ENCODE assay signal across 29 cellular contexts in genomic region chr2:72985891-72986683, GRCh38.
DNase-seq lines count a peak whose midpoint lies in the region; ATAC-seq, FAIRE-seq and TF ChIP-seq lines count a peak whose summit lies in the region.
"Had no signal": no experiment of that assay in that cellular context is flagged by ENCODE, and none has a peak within 500 bp of the region (broad histone marks: within the 10 kb centered on the region; RNA-seq: fewer than 3 reads in every experiment).

No MANE protein-coding gene starts in this region.

- H3K27ac ChIP-seq in Panc1 (ENCODE audit: low read length) (no peak overlapping the region), right lobe of liver (peak overlapping the region; percentile 62 to 91 (median 72)), small intestine (ENCODE audit: low read depth in 1 of 2, low read length in 1 of 2) (no peak overlapping the region)
- H3K27ac ChIP-seq: epithelial cell of prostate, prostate gland, transverse colon, WERI-Rb-1 had no signal

- TSS peak; percentile 26 for BruUV-seq in Panc1 (replicated peaks; lab: Mats Ljungman, UMichigan)

- H3K9me3 Mint-ChIP-seq in chondrocyte (ENCODE audit: low read depth), result no peaks in the 10 kb centered on the region
- H3K9me3 Mint-ChIP-seq: activated CD4-positive, alpha-beta T cell treated with anti-CD3 and anti-CD28 coated beads, Interleukin-2, amount 10 ng/mL, durations not matched to agents 24 days and 14 days; activated naive CD8-positive, alpha-beta T cell treated with anti-CD3 and anti-CD28 coated beads, Interleukin-2, amount 50 U/mL, for 24 hours; activated T-cell treated with anti-CD3 and anti-CD28 coated beads, Interleukin-2, amount 50 U/mL, for 4 hours; brain; neural crest cell had no signal

- no peak overlapping the region for H3K4me3 Mint-ChIP-seq in chondrocyte (ENCODE audit: unreplicated experiment)
- H3K4me3 Mint-ChIP-seq: activated CD4-positive, alpha-beta T cell treated with anti-CD3 and anti-CD28 coated beads, Interleukin-2, amount 10 ng/mL, durations not matched to agents 24 days and 14 days; activated naive CD8-positive, alpha-beta T cell treated with anti-CD3 and anti-CD28 coated beads, Interleukin-2, amount 50 U/mL, for 24 hours; activated T-cell treated with anti-CD3 and anti-CD28 coated beads, Interleukin-2, amount 50 U/mL, for 4 hours; brain; neural crest cell had no signal

- no peak overlapping the region for H3K4me3 ChIP-seq in Panc1 (ENCODE audit: low read depth in 2 of 2, low read length in 2 of 2)
- no peak overlapping the region for H3K4me3 ChIP-seq in right lobe of liver
- no peak overlapping the region for H3K4me3 ChIP-seq in small intestine (ENCODE audit: low read depth in 1 of 2, low read length in 2 of 2)
- H3K4me3 ChIP-seq: prostate gland, transverse colon had no signal

- CTCF ChIA-PET in Panc1 (lab: Charles Lee), result no interaction called here

- TF ChIP-seq CTCF in Panc1 (IDR thresholded peaks at IDR 0.05) (no peak), chondrocyte (IDR thresholded peaks at IDR 0.05) (no peak), right lobe of liver (IDR thresholded peaks at IDR 0.05) (no peak)

- no peak for TF ChIP-seq POLR2A in right lobe of liver (IDR thresholded peaks at IDR 0.05)

- POLR2A ChIA-PET in Panc1 (lab: Charles Lee), result no interaction called here

- DNase-seq in Panc1 (ENCODE audit: low read depth, low spot score) (no peak), chondrocyte (ENCODE audit: low spot score) (peak; percentile 39), right lobe of liver (peak; percentile 56 to 85 (median 77)), small intestine (peak; percentile 4), NK-92 (lab: John Stamatoyannopoulos, UW; ENCODE audit: unreplicated experiment) (no peak)
- DNase-seq in stimulated activated CD4-positive, alpha-beta T cell treated with anti-CD3 and anti-CD28 coated beads, Interleukin-2, amount 100 ng/mL, for 48 hours, result no peak
- DNase-seq: activated CD4-positive, alpha-beta T cell treated with anti-CD3 and anti-CD28 coated beads, Interleukin-2, amount 10 ng/mL, durations not matched to agents 24 days and 14 days; activated gamma-delta T cell treated with Interleukin-2 at 50 U/mL for 16 hours; activated naive CD8-positive, alpha-beta T cell treated with anti-CD3 and anti-CD28 coated beads, Interleukin-2, amount 50 U/mL, for 24 hours; activated T-cell treated with anti-CD3 and anti-CD28 coated beads, Interleukin-2, amount 50 U/mL, for 4 hours; C1 segment of cervical spinal cord; DMS79 treated with DMSO at 0.1 percent for 48 hours; effector CD4-positive, alpha-beta T cell; islet precursor cell; mammary epithelial cell; NCI-H1436; NCI-H446; NCI-H82; stimulated activated CD4-positive, alpha-beta T cell treated with anti-CD3 and anti-CD28 coated beads, Interleukin-1b, Interleukin-23, amount 100 ng/mL, for 48 hours; SW 1271; T1000; transverse colon; WERI-Rb-1 had no signal

- no peaks in the 10 kb centered on the region for H3K9me3 ChIP-seq in Panc1 (ENCODE audit: control insufficient read depth, insufficient read depth, low read depth, low read length)
- no peaks in the 10 kb centered on the region for H3K9me3 ChIP-seq in right lobe of liver
- H3K9me3 ChIP-seq in small intestine (ENCODE audit: control insufficient read depth, low read depth), result no peaks in the 10 kb centered on the region
- H3K9me3 ChIP-seq: Caco-2, prostate gland, transverse colon had no signal

- intact Hi-C loops in Panc1 (cut with micrococcal nuclease; ENCODE audit: unreplicated experiment), result no loop called here
- intact Hi-C loops in right lobe of liver (cut with DNase I), result no loop called here

- H3K27me3 ChIP-seq in Panc1 (ENCODE audit: control insufficient read depth, insufficient read depth, low read length) (no peaks in the 10 kb centered on the region), right lobe of liver (no peaks in the 10 kb centered on the region), small intestine (ENCODE audit: control insufficient read depth in 2 of 2, insufficient read depth in 2 of 2, low read length in 2 of 2) (no peaks in the 10 kb centered on the region)
- H3K27me3 ChIP-seq: transverse colon had no signal

- no peak overlapping the region for H3K27ac Mint-ChIP-seq in chondrocyte (ENCODE audit: unreplicated experiment)
- H3K27ac Mint-ChIP-seq: activated CD4-positive, alpha-beta T cell treated with anti-CD3 and anti-CD28 coated beads, Interleukin-2, amount 10 ng/mL, durations not matched to agents 24 days and 14 days; activated naive CD8-positive, alpha-beta T cell treated with anti-CD3 and anti-CD28 coated beads, Interleukin-2, amount 50 U/mL, for 24 hours; brain had no signal

- no peaks in the 10 kb centered on the region for H3K27me3 Mint-ChIP-seq in chondrocyte (ENCODE audit: low read depth)
- H3K27me3 Mint-ChIP-seq: activated CD4-positive, alpha-beta T cell treated with anti-CD3 and anti-CD28 coated beads, Interleukin-2, amount 10 ng/mL, durations not matched to agents 24 days and 14 days; activated naive CD8-positive, alpha-beta T cell treated with anti-CD3 and anti-CD28 coated beads, Interleukin-2, amount 50 U/mL, for 24 hours; brain had no signal

- H3K36me3 Mint-ChIP-seq in chondrocyte (ENCODE audit: low read depth), result peaks cover 9% of the 10 kb centered on the region
- H3K36me3 Mint-ChIP-seq: brain had no signal

- ATAC-seq in Panc1, result no peak
- ATAC-seq in right lobe of liver, result peak; percentile 48 to 69 (median 51)
- ATAC-seq in GM21447 (IDR thresholded peaks at IDR 0.05; ENCODE audit: unreplicated experiment), result no peak
- ATAC-seq: activated naive CD8-positive, alpha-beta T cell treated with anti-CD3 and anti-CD28 coated beads, Interleukin-2, amount 50 U/mL, for 24 hours; activated T-cell treated with anti-CD3 and anti-CD28 coated beads, Interleukin-2, amount 50 U/mL, for 4 hours had no signal

- WGBS in right lobe of liver (ENCODE audit: insufficient coverage, low coverage, low lambda C conversion rate, missing lambda C conversion rate), result 15% methylated on average over 10 of the region's 12 CpGs
- 35 to 67% (median 53%) methylated on average over 12 of the region's 12 CpGs for WGBS in small intestine, 3 donors

- no peaks in the 10 kb centered on the region for H3K36me3 ChIP-seq in Panc1 (ENCODE audit: control insufficient read depth, insufficient read depth, low read length)
- peaks cover 0 to 11% (median 6%) of the 10 kb centered on the region in 4 donors for H3K36me3 ChIP-seq in right lobe of liver
- peaks cover 0 to 2% of the 10 kb centered on the region in 2 donors for H3K36me3 ChIP-seq in small intestine (ENCODE audit: control insufficient read depth in 2 of 2, insufficient read depth in 2 of 2, low read length in 2 of 2)
- H3K36me3 ChIP-seq: prostate gland had no signal

- H3K4me1 ChIP-seq in Panc1 (ENCODE audit: control insufficient read depth, insufficient read depth, low read length) (no peaks in the 10 kb centered on the region; the same call in 1 of the 2 replicates), right lobe of liver (peaks cover 0 to 88% (median 30%) of the 10 kb centered on the region in 4 donors), small intestine (ENCODE audit: control insufficient read depth in 2 of 2, insufficient read depth in 1 of 2, low read depth in 1 of 2, low read length in 1 of 2) (no peaks in the 10 kb centered on the region)
- H3K4me1 ChIP-seq: prostate gland had no signal

- in situ Hi-C loops in Panc1 (cut with HindIII; ENCODE audit: low pct_unique_long_range_greater_than_20kb, low sequenced_read_pairs), result no loop called here

- FAIRE-seq in small intestine (lab: Jason Lieb, UNC), result no peak

- no peaks in the 10 kb centered on the region for H3K4me1 Mint-ChIP-seq in chondrocyte (ENCODE audit: low read depth)
- H3K4me1 Mint-ChIP-seq: activated CD4-positive, alpha-beta T cell treated with anti-CD3 and anti-CD28 coated beads, Interleukin-2, amount 10 ng/mL, durations not matched to agents 24 days and 14 days; activated naive CD8-positive, alpha-beta T cell treated with anti-CD3 and anti-CD28 coated beads, Interleukin-2, amount 50 U/mL, for 24 hours; neural crest cell had no signal

Comparison
In these comparisons a context has a peak if more than half of its experiments do, and no peak if none do; other contexts are left out.
1. ATAC-seq: peak in right lobe of liver (4 of 4); none in Panc1 (single experiment) and GM21447 (single experiment).
2. DNase-seq: peak in chondrocyte (single experiment), right lobe of liver (3 of 3) and small intestine (single experiment); none in Panc1 (single experiment), stimulated activated CD4-positive, alpha-beta T cell treated with anti-CD3 and anti-CD28 coated beads, Interleukin-2, amount 100 ng/mL, for 48 hours (0 of 2) and NK-92 (single experiment).
3. H3K27ac ChIP-seq: peak in right lobe of liver (3 of 3); none in Panc1 (single experiment) and small intestine (0 of 2).